ENCODE assay signal across 9 cellular contexts in the genomic region with DNA sequence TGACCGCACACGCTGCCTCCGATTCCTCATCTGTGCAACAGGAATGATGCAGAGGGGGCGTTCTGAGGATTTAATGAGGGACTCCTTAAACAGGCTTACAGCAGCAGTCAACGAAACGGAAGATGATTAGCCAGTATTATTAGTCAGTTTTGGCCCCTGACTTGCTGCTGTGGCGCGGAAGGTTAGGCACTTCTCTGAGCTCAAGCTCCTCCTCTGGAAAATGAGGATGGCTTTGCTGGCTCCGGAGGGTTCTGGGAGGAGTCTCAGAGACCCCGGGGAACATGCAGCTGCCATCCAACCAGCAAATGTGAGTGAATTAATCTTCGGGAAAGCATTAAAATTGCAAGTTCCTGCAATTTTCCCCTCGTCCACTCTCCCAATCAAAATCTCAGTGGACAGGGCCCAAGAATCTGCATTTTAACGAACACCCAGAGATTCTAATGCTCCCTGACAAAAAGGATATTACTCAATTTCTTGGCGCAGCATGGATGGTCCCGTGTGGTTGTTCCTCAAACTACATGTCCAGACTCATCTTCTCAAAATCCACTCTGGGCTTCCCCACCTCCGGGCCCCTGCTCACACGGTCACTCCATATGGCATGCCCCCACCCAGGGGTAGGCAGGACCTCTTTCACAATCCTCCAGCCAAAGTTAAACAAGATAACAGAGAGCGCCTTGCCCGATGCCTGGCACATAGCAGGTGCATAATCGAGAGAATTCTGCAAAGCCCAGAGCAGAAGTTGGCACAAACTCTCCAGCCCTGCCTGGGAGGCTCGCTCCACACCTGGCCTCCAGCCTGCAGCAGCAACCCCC. TPM values are rescaled to one million over a fixed set of nuclear protein-coding genes. Genes with fewer than 3 reads are reported as not detected.
DNase-seq lines count a peak whose midpoint lies in the region; ATAC-seq and TF ChIP-seq lines count a peak whose summit lies in the region.
"Had no signal": no experiment of that assay in that cellular context is flagged by ENCODE, and none has a peak within 500 bp of the region (broad histone marks: within the 10 kb centered on the region; RNA-seq: fewer than 3 reads in every experiment).

No MANE protein-coding gene starts in this region.

- POLR2A ChIA-PET in activated CD4-positive, alpha-beta T cell treated with anti-CD3 and anti-CD28 coated beads, Interleukin-2, amount 10 ng/mL, durations not matched to agents 7 days and 5 days (lab: Charles Lee) = no interaction called here
- POLR2A ChIA-PET in WTC11 (lab: Charles Lee) = interaction anchor here (0.6 kb wide), 1 partner anchor 154 kb away, joined by 6 read pairs; no protein-coding TSS in a partner anchor

- ATAC-seq in WTC11 (peak; percentile 5), left ventricle myocardium superior (peak; percentile 34), HG02588 (IDR thresholded peaks at IDR 0.05; ENCODE audit: unreplicated experiment) (no peak), HG03342 (IDR thresholded peaks at IDR 0.05; ENCODE audit: unreplicated experiment) (no peak)
- ATAC-seq in stimulated activated naive B cell treated with anti-CD40 and anti-IgM and Interleukin-4, amounts not matched to agents 10 μg/mL and 1 μg/mL and 100 μg/mL, for 72 hours (replicated peaks) = no peak

- CTCF ChIA-PET in activated CD4-positive, alpha-beta T cell treated with anti-CD3 and anti-CD28 coated beads, Interleukin-2, amount 10 ng/mL, durations not matched to agents 7 days and 5 days (lab: Charles Lee) = interaction anchor here (1.0 kb wide), 1 partner anchor 97 kb away, joined by 3 read pairs; no protein-coding TSS in a partner anchor
- CTCF ChIA-PET in WTC11 (lab: Charles Lee) = interaction anchor here (1.0 to 1.6 kb wide), 7 partner anchors 8 to 171 kb away, joined by 3 to 13 read pairs (median 6); no protein-coding TSS in a partner anchor

- no peaks in the 10 kb centered on the region for H3K9me3 Mint-ChIP-seq in activated CD4-positive, alpha-beta T cell treated with anti-CD3 and anti-CD28 coated beads, Interleukin-2, amount 10 ng/mL, durations not matched to agents 7 days and 5 days
- no peaks in the 10 kb centered on the region for H3K9me3 Mint-ChIP-seq in WTC11
- H3K9me3 Mint-ChIP-seq in stimulated activated naive B cell treated with anti-CD40 and anti-IgM and Interleukin-4, amounts not matched to agents 10 μg/mL and 1 μg/mL and 100 μg/mL, for 72 hours = no peaks in the 10 kb centered on the region

- H3K4me3 Mint-ChIP-seq in activated CD4-positive, alpha-beta T cell treated with anti-CD3 and anti-CD28 coated beads, Interleukin-2, amount 10 ng/mL, durations not matched to agents 7 days and 5 days = peak overlapping the region; percentile 53
- peak overlapping the region; percentile 87 for H3K4me3 Mint-ChIP-seq in WTC11
- peak overlapping the region; percentile 75 to 86 for H3K4me3 Mint-ChIP-seq in stimulated activated naive B cell treated with anti-CD40 and anti-IgM and Interleukin-4, amounts not matched to agents 10 μg/mL and 1 μg/mL and 100 μg/mL, for 72 hours

- H3K27me3 Mint-ChIP-seq in activated CD4-positive, alpha-beta T cell treated with anti-CD3 and anti-CD28 coated beads, Interleukin-2, amount 10 ng/mL, durations not matched to agents 7 days and 5 days = peaks cover 66% of the 10 kb centered on the region
- H3K27me3 Mint-ChIP-seq in WTC11 (ENCODE audit: low read depth) = peaks cover 55% of the 10 kb centered on the region
- H3K27me3 Mint-ChIP-seq in stimulated activated naive B cell treated with anti-CD40 and anti-IgM and Interleukin-4, amounts not matched to agents 10 μg/mL and 1 μg/mL and 100 μg/mL, for 72 hours = peaks cover 78 to 83% of the 10 kb centered on the region in 2 donors

- peaks cover 36% of the 10 kb centered on the region for H3K4me1 Mint-ChIP-seq in activated CD4-positive, alpha-beta T cell treated with anti-CD3 and anti-CD28 coated beads, Interleukin-2, amount 10 ng/mL, durations not matched to agents 7 days and 5 days
- peaks cover 36% of the 10 kb centered on the region for H3K4me1 Mint-ChIP-seq in WTC11
- peaks cover 28 to 42% of the 10 kb centered on the region in 2 donors for H3K4me1 Mint-ChIP-seq in stimulated activated naive B cell treated with anti-CD40 and anti-IgM and Interleukin-4, amounts not matched to agents 10 μg/mL and 1 μg/mL and 100 μg/mL, for 72 hours

- H3K27ac Mint-ChIP-seq in activated CD4-positive, alpha-beta T cell treated with anti-CD3 and anti-CD28 coated beads, Interleukin-2, amount 10 ng/mL, durations not matched to agents 7 days and 5 days = no peak overlapping the region
- no peak overlapping the region; the same call in 1 of the 2 replicates for H3K27ac Mint-ChIP-seq in WTC11
- H3K27ac Mint-ChIP-seq in stimulated activated naive B cell treated with anti-CD40 and anti-IgM and Interleukin-4, amounts not matched to agents 10 μg/mL and 1 μg/mL and 100 μg/mL, for 72 hours = no peak overlapping the region

- H3K36me3 Mint-ChIP-seq in activated CD4-positive, alpha-beta T cell treated with anti-CD3 and anti-CD28 coated beads, Interleukin-2, amount 10 ng/mL, durations not matched to agents 7 days and 5 days (ENCODE audit: low read depth) = no peaks in the 10 kb centered on the region
- H3K36me3 Mint-ChIP-seq in WTC11 = no peaks in the 10 kb centered on the region
- peaks cover 0 to 2% of the 10 kb centered on the region in 2 donors for H3K36me3 Mint-ChIP-seq in stimulated activated naive B cell treated with anti-CD40 and anti-IgM and Interleukin-4, amounts not matched to agents 10 μg/mL and 1 μg/mL and 100 μg/mL, for 72 hours

- intact Hi-C loops in left ventricle myocardium superior (cut with micrococcal nuclease) = no loop called here

- no peak for TF ChIP-seq CTCF in WTC11 (IDR thresholded peaks at IDR 0.05)

- DNase-seq in activated CD4-positive, alpha-beta T cell treated with anti-CD3 and anti-CD28 coated beads, Interleukin-2, amount 10 ng/mL, durations not matched to agents 7 days and 5 days = no peak
- no peak for DNase-seq in activated CD4-positive, alpha-beta T cell treated with anti-CD3 and anti-CD28 coated beads, Interleukin-2, amount 50 U/mL, for 48 hours
- DNase-seq in WTC11 (ENCODE audit: low spot score) = no peak
- no peak for DNase-seq in left ventricle myocardium superior
- no peak for DNase-seq in stimulated activated naive B cell treated with anti-CD40 and anti-IgM and Interleukin-4, amounts not matched to agents 10 μg/mL and 1 μg/mL and 100 μg/mL, for 72 hours
- no peak for DNase-seq in NCI-H510A (lab: John Stamatoyannopoulos, UW)
- DNase-seq: COR-L47 had no signal

TF ChIP-seq in WTC11, 78 proteins besides CTCF, POLR2A, EP300 and RAD21 (continues in another document):
- TF ChIP-seq RORB (CRISPR knock-in tag; IDR thresholded peaks at IDR 0.05) (no peak), ATF1 (CRISPR knock-in tag; IDR thresholded peaks at IDR 0.05) (no peak), IRF2 (CRISPR knock-in tag; IDR thresholded peaks at IDR 0.05; ENCODE audit: borderline replicate concordance, low read depth) (no peak), ZNF121 (CRISPR knock-in tag; IDR thresholded peaks at IDR 0.05) (no peak), ZNF671 (CRISPR knock-in tag; IDR thresholded peaks at IDR 0.05) (no peak), NR2C2 (CRISPR knock-in tag; IDR thresholded peaks at IDR 0.05) (no peak), TP53 (CRISPR knock-in tag; IDR thresholded peaks at IDR 0.05) (0 out of 2 replicates have a peak, but pooled peaks have one; percentile 14), SP1 (CRISPR knock-in tag; conservative IDR thresholded peaks at IDR 0.05) (no peak)
- TF ChIP-seq, protein P1, sequence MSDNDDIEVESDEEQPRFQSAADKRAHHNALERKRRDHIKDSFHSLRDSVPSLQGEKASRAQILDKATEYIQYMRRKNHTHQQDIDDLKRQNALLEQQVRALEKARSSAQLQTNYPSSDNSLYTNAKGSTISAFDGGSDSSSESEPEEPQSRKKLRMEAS (CRISPR knock-in tag; IDR thresholded peaks at IDR 0.05) = peak; percentile 32; the same call in 1 of the 2 replicates
- TF ChIP-seq, protein P2, sequence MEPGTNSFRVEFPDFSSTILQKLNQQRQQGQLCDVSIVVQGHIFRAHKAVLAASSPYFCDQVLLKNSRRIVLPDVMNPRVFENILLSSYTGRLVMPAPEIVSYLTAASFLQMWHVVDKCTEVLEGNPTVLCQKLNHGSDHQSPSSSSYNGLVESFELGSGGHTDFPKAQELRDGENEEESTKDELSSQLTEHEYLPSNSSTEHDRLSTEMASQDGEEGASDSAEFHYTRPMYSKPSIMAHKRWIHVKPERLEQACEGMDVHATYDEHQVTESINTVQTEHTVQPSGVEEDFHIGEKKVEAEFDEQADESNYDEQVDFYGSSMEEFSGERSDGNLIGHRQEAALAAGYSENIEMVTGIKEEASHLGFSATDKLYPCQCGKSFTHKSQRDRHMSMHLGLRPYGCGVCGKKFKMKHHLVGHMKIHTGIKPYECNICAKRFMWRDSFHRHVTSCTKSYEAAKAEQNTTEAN (CRISPR knock-in tag; IDR thresholded peaks at IDR 0.05) = 0 out of 2 replicates have a peak, but pooled peaks have one; percentile 40
- TF ChIP-seq, protein P3, sequence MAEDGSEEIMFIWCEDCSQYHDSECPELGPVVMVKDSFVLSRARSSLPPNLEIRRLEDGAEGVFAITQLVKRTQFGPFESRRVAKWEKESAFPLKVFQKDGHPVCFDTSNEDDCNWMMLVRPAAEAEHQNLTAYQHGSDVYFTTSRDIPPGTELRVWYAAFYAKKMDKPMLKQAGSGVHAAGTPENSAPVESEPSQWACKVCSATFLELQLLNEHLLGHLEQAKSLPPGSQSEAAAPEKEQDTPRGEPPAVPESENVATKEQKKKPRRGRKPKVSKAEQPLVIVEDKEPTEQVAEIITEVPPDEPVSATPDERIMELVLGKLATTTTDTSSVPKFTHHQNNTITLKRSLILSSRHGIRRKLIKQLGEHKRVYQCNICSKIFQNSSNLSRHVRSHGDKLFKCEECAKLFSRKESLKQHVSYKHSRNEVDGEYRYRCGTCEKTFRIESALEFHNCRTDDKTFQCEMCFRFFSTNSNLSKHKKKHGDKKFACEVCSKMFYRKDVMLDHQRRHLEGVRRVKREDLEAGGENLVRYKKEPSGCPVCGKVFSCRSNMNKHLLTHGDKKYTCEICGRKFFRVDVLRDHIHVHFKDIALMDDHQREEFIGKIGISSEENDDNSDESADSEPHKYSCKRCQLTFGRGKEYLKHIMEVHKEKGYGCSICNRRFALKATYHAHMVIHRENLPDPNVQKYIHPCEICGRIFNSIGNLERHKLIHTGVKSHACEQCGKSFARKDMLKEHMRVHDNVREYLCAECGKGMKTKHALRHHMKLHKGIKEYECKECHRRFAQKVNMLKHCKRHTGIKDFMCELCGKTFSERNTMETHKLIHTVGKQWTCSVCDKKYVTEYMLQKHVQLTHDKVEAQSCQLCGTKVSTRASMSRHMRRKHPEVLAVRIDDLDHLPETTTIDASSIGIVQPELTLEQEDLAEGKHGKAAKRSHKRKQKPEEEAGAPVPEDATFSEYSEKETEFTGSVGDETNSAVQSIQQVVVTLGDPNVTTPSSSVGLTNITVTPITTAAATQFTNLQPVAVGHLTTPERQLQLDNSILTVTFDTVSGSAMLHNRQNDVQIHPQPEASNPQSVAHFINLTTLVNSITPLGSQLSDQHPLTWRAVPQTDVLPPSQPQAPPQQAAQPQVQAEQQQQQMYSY (CRISPR knock-in tag; IDR thresholded peaks at IDR 0.05) = no peak

RNA-seq across cellular contexts. Expression of a gene that starts 6.4 kb away (rescaled TPM):
- total RNA-seq in activated CD4-positive, alpha-beta T cell treated with anti-CD3 and anti-CD28 coated beads, Interleukin-2, amount 10 ng/mL, durations not matched to agents 7 days and 5 days = under 1 TPM; 0.10 to 0.23 TPM
- total RNA-seq in WTC11 (2021) = 0.87 to 1.8 TPM (median 1.5 TPM) in 3 replicates
- total RNA-seq in left ventricle myocardium superior = 0.05 TPM

Comparison
In these comparisons a context has a peak if more than half of its experiments do, and no peak if none do; other contexts are left out.
1. ATAC-seq: peak in WTC11 (single experiment) and left ventricle myocardium superior (single experiment); none in stimulated activated naive B cell treated with anti-CD40 and anti-IgM and Interleukin-4, amounts not matched to agents 10 μg/mL and 1 μg/mL and 100 μg/mL, for 72 hours (0 of 2), HG02588 (single experiment) and HG03342 (single experiment).
2. Peak in every context shown above with its lines, with median percentiles within 50 percentile points of each other: H3K4me3 Mint-ChIP-seq.